8 cellular contexts compared by ENCODE assay signal in the genomic region with DNA sequence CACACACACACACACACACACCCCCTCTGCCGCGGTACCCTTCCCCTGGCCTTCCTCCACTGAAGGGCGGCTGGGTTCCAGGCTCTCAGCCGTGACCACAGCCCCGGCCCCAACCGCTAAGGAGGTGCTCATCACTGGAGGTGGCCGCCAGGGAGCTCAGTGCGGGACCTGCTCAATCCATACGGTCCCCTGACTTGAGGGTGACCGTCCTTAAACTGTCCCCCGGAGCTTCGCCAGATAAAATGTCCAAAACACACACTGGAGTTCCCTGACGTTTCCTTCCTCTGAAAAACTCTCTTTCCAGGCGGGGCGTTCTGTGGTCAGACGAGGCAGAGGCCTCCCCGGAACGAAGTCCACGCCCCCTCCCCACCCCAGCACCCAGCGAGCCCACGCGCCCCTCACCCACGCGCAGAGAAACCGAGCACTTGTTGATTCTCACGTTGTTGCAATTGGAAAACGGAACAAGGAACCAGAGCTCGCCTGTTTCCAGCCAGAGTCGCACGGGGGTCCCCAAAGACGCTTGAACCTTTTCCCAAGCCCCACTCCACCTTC. TPM values are rescaled to one million over a fixed set of nuclear protein-coding genes. Genes with fewer than 3 reads are reported as not detected.
DNase-seq lines count a peak whose midpoint lies in the region; ATAC-seq, FAIRE-seq and TF ChIP-seq lines count a peak whose summit lies in the region.

No MANE protein-coding gene starts in this region.

- FAIRE-seq in A549 (lab: Jason Lieb, UNC), result no peak

- TF ChIP-seq EP300 in A549 (IDR thresholded peaks at IDR 0.05), result no peak

- 4% methylated on average over 10 of the region's 31 CpGs for WGBS in A549 (ENCODE audit: missing lambda C conversion rate)
- WGBS in lower leg skin, 2 donors, result 1 to 8% methylated on average over 31 of the region's 31 CpGs

- H3K4me1 ChIP-seq in A549, result peaks cover 41% of the 10 kb centered on the region

- ATAC-seq in A549, result peak in 1 of 2 experiments; percentile 12; a peak in 2 of 6 replicates
- ATAC-seq in T-helper 17 cell, result peak; percentile 18

- H3K36me3 ChIP-seq in H7 (replicated peaks; ENCODE audit: control insufficient read depth, insufficient read depth, low read length), result no peaks in the 10 kb centered on the region

- POLR2A ChIA-PET in A549 (lab: Yijun Ruan, JAX), result interaction anchor here (1.0 to 2.6 kb wide), 2 partner anchors 29 to 59 kb away, joined by 4 to 13 read pairs; no protein-coding TSS in a partner anchor

- no peaks in the 10 kb centered on the region for H3K27me3 Mint-ChIP-seq in T-helper 17 cell
- no peaks in the 10 kb centered on the region for H3K27me3 Mint-ChIP-seq in chondrocyte (ENCODE audit: low read depth)

- H3K4me3 Mint-ChIP-seq in T-helper 17 cell (peak overlapping the region; percentile 98), chondrocyte (ENCODE audit: unreplicated experiment) (peak overlapping the region; percentile 82)

- TF ChIP-seq POLR2A in A549 (IDR thresholded peaks at IDR 0.05; ENCODE audit: low read length) (no peak), lower leg skin (IDR thresholded peaks at IDR 0.05) (no peak)

- peak overlapping the region; percentile 80 to 98 for H3K27ac ChIP-seq in A549

- H3K9me3 ChIP-seq in A549, result no peaks in the 10 kb centered on the region
- H3K9me3 ChIP-seq in T-helper 17 cell (ENCODE audit: control insufficient read depth, low read length, poor library complexity, severe bottlenecking), result no peaks in the 10 kb centered on the region

- no peaks in the 10 kb centered on the region for H3K9me3 Mint-ChIP-seq in chondrocyte (ENCODE audit: low read depth)

- peaks cover 5% of the 10 kb centered on the region for H3K36me3 Mint-ChIP-seq in T-helper 17 cell (ENCODE audit: low read depth)
- H3K36me3 Mint-ChIP-seq in chondrocyte (ENCODE audit: low read depth), result no peaks in the 10 kb centered on the region

- DNase-seq in A549 (ENCODE audit: low read depth in 1 of 2, low spot score in 1 of 2) (no peak), H7 (peak; percentile 61), T-helper 17 cell (peak in 2 of 3 donors; percentile 18 to 21), chondrocyte (ENCODE audit: low spot score) (no peak), lower leg skin (ENCODE audit: low spot score in 2 of 2) (peak in 1 of 2 donors; percentile 90), cortex of kidney (lab: John Stamatoyannopoulos, UW) (no peak), NCI-H2227 treated with DMSO at 0.1 percent for 48 hours (lab: John Stamatoyannopoulos, UW) (no peak)
- peak; percentile 62 for DNase-seq in stimulated activated CD8-positive, alpha-beta memory T cell treated with anti-CD3 and anti-CD28 coated beads, Interleukin-7, amount 100 ng/mL, for 4 hours (ENCODE audit: low read depth in 2 of 2)

- H3K27me3 ChIP-seq in H7 (ENCODE audit: control insufficient read depth, insufficient read depth, low read length), result peaks cover 38% of the 10 kb centered on the region

- H3K4me2 ChIP-seq in A549, result peak overlapping the region; percentile 71

- CTCF ChIA-PET in A549 (lab: Yijun Ruan, JAX), result interaction anchor here (1.0 to 2.4 kb wide), 4 partner anchors 9 to 81 kb away, joined by 4 to 7 read pairs (median 6); no protein-coding TSS in a partner anchor

- peak overlapping the region; percentile 62 for H3K4me3 ChIP-seq in A549
- H3K4me3 ChIP-seq in H7 (ENCODE audit: insufficient read depth, low read depth, low read length), result peak overlapping the region; percentile 72
- peak overlapping the region; percentile 90 for H3K4me3 ChIP-seq in lower leg skin (ENCODE audit: low read depth, poor library complexity, severe bottlenecking)

- no peak for TF ChIP-seq RAD21 in A549 (conservative IDR thresholded peaks at IDR 0.05 in 1 of 2, IDR thresholded peaks at IDR 0.05 in 1 of 2)

- TF ChIP-seq CTCF in A549 (IDR thresholded peaks at IDR 0.05) (no peak), chondrocyte (IDR thresholded peaks at IDR 0.05) (no peak), lower leg skin (IDR thresholded peaks at IDR 0.05) (no peak)

- H3K27ac Mint-ChIP-seq in T-helper 17 cell (peak overlapping the region; percentile 98), chondrocyte (ENCODE audit: unreplicated experiment) (peak overlapping the region; percentile 76)

- intact Hi-C loops in lower leg skin (cut with DNase I; ENCODE audit: low total_unique reads), result no loop called here

- H3K4me1 Mint-ChIP-seq in T-helper 17 cell (peaks cover 50% of the 10 kb centered on the region), chondrocyte (ENCODE audit: low read depth) (peaks cover 62% of the 10 kb centered on the region)

TF ChIP-seq in A549, 52 proteins besides CTCF, POLR2A, EP300 and RAD21:
- no peak for TF ChIP-seq FOSL2 (IDR thresholded peaks at IDR 0.05)
- no peak for TF ChIP-seq FOSL2 (CRISPR knock-in tag; IDR thresholded peaks at IDR 0.05)
- TF ChIP-seq, protein P1, sequence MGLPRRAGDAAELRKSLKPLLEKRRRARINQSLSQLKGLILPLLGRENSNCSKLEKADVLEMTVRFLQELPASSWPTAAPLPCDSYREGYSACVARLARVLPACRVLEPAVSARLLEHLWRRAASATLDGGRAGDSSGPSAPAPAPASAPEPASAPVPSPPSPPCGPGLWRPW (IDR thresholded peaks at IDR 0.05), result no peak
- no peak for TF ChIP-seq GATA3 (IDR thresholded peaks at IDR 0.05; ENCODE audit: borderline replicate concordance)
- TF ChIP-seq RFX5 (IDR thresholded peaks at IDR 0.05), result no peak
- no peak for TF ChIP-seq NPAS2 (CRISPR knock-in tag; IDR thresholded peaks at IDR 0.05; ENCODE audit: borderline replicate concordance)
- TF ChIP-seq FOSB (CRISPR knock-in tag; IDR thresholded peaks at IDR 0.05), result no peak

RNA-seq across cellular contexts. Expression of a gene that starts 1.4 kb away (rescaled TPM):
- polyA plus RNA-seq in A549 (2011; rRNA removed) (28.6 and 33.1 TPM in 2 replicates), A549 (2017; fragmentation: RNase III; extraction: RNeasy Plus Mini Kit Qiagen cat#74134 plus additional on column Dnase treatment) (8.5 to 9.0 TPM (median 8.6 TPM) in 3 replicates)
- 7.0 and 7.3 TPM in 2 replicates for polyA plus RNA-seq in A549 (2012; cell fraction: cytosol; rRNA removed)
- 8.4 and 9.6 TPM in 2 replicates for polyA plus RNA-seq in A549 (2012; cell fraction: nucleus; rRNA removed)
- polyA minus RNA-seq in A549 (2011; rRNA and poly(A)+ RNA removed), result 31.0 and 39.2 TPM in 2 replicates
- 4.5 and 8.6 TPM in 2 replicates for total RNA-seq in H7 (2014; rRNA removed; shearing (Covaris generic))
- total RNA-seq in T-helper 17 cell (100 to 1,000 TPM in 1 of 2 donors, 10 to 100 TPM in 1; 97.7 to 127 TPM), chondrocyte (8.3 to 15.9 TPM (median 14.0 TPM) in 3 replicates), lower leg skin (10 to 100 TPM; 45.0 to 60.0 (median 51.9) TPM)

Comparison
In these comparisons a context has a peak if more than half of its experiments do, and no peak if none do; other contexts are left out.
1. DNase-seq: peak in H7 (single experiment), T-helper 17 cell (2 of 3) and stimulated activated CD8-positive, alpha-beta memory T cell treated with anti-CD3 and anti-CD28 coated beads, Interleukin-7, amount 100 ng/mL, for 4 hours (2 of 2); none in A549 (0 of 2), chondrocyte (single experiment), cortex of kidney (single experiment) and NCI-H2227 treated with DMSO at 0.1 percent for 48 hours (single experiment).
2. Peak in every context shown above with its lines, with median percentiles within 50 percentile points of each other: H3K4me3 ChIP-seq.